8 cellular contexts compared by ENCODE assay signal in genomic region chr2:196259507-196260481, GRCh38.
DNase-seq lines count a peak whose midpoint lies in the region; ATAC-seq and TF ChIP-seq lines count a peak whose summit lies in the region.

No MANE protein-coding gene starts in this region.

- H3K4me2 ChIP-seq in fibroblast of lung (ENCODE audit: extremely low read depth, insufficient read depth, low read length), result peak overlapping the region; percentile 17

- ATAC-seq in activated CD8-positive, alpha-beta memory T cell treated with anti-CD3 and anti-CD28 coated beads, Interleukin-2, amount 10 ng/mL, durations not matched to agents 7 days and 5 days, result peak; percentile 52
- ATAC-seq in stimulated activated naive CD8-positive, alpha-beta T cell treated with anti-CD3 and anti-CD28 coated beads, Interleukin-15, amount 100 ng/mL, for 72 hours, result peak; percentile 90
- no peak for ATAC-seq in heart left ventricle
- ATAC-seq in gastrocnemius medialis, result no peak
- ATAC-seq in body of pancreas, result no peak

- intact Hi-C loops in heart left ventricle (cut with DNase I) (loop anchor here in 1 of 10 donors (5.0 kb wide), 1 partner anchor 87 kb away; the partner anchor contains the start of gene STK17B), gastrocnemius medialis (cut with DNase I; ENCODE audit: low total_unique reads) (no loop called here), body of pancreas (cut with DNase I) (no loop called here)

- peak overlapping the region; percentile 57 for H2AFZ ChIP-seq in fibroblast of lung (ENCODE audit: low read length)

- peak; percentile 68 for DNase-seq in activated CD8-positive, alpha-beta memory T cell treated with anti-CD3 and anti-CD28 coated beads, Interleukin-2, amount 10 ng/mL, durations not matched to agents 7 days and 5 days
- no peak for DNase-seq in activated CD8-positive, alpha-beta memory T cell treated with anti-CD3 and anti-CD28 coated beads for 24 hours
- peak; percentile 51 to 67 for DNase-seq in activated CD4-positive, alpha-beta T cell treated with anti-CD3 and anti-CD28 coated beads for 4 hours
- peak; percentile 59 to 98 for DNase-seq in fibroblast of lung (ENCODE audit: low read depth in 2 of 2)
- DNase-seq in stimulated activated naive CD8-positive, alpha-beta T cell treated with anti-CD3 and anti-CD28 coated beads, Interleukin-15, amount 100 ng/mL, for 72 hours, result peak; percentile 45 to 67
- no peak for DNase-seq in heart left ventricle
- no peak for DNase-seq in gastrocnemius medialis
- DNase-seq in body of pancreas, result no peak

- peaks cover 2% of the 10 kb centered on the region for H3K9me3 Mint-ChIP-seq in activated CD8-positive, alpha-beta memory T cell treated with anti-CD3 and anti-CD28 coated beads, Interleukin-2, amount 10 ng/mL, durations not matched to agents 7 days and 5 days (ENCODE audit: low read depth)
- H3K9me3 Mint-ChIP-seq in stimulated activated naive CD8-positive, alpha-beta T cell treated with anti-CD3 and anti-CD28 coated beads, Interleukin-15, amount 100 ng/mL, for 72 hours, result no peaks in the 10 kb centered on the region

- peak overlapping the region; percentile 73 for H3K4me3 Mint-ChIP-seq in activated CD8-positive, alpha-beta memory T cell treated with anti-CD3 and anti-CD28 coated beads, Interleukin-2, amount 10 ng/mL, durations not matched to agents 7 days and 5 days
- peak overlapping the region; percentile 76 to 81 for H3K4me3 Mint-ChIP-seq in stimulated activated naive CD8-positive, alpha-beta T cell treated with anti-CD3 and anti-CD28 coated beads, Interleukin-15, amount 100 ng/mL, for 72 hours

- CTCF ChIA-PET in activated CD8-positive, alpha-beta memory T cell treated with anti-CD3 and anti-CD28 coated beads, Interleukin-2, amount 10 ng/mL, durations not matched to agents 7 days and 5 days (lab: Charles Lee), result interaction anchor here (0.8 to 4.6 kb wide), 18 partner anchors 8 to 181 kb away, joined by 3 to 33 read pairs (median 4); no protein-coding TSS in a partner anchor

- H3K36me3 ChIP-seq in fibroblast of lung (ENCODE audit: control insufficient read depth, insufficient read depth, low read length), result no peaks in the 10 kb centered on the region
- H3K36me3 ChIP-seq in heart left ventricle, result peaks cover 0 to 65% (median 6%) of the 10 kb centered on the region in 9 donors
- no peaks in the 10 kb centered on the region for H3K36me3 ChIP-seq in gastrocnemius medialis
- H3K36me3 ChIP-seq in body of pancreas (replicated peaks in 1 of 2; ENCODE audit: insufficient read depth in 1 of 2, low read depth in 2 of 2), result no peaks in the 10 kb centered on the region

- H3K4me1 Mint-ChIP-seq in activated CD8-positive, alpha-beta memory T cell treated with anti-CD3 and anti-CD28 coated beads, Interleukin-2, amount 10 ng/mL, durations not matched to agents 7 days and 5 days, result peaks cover 72% of the 10 kb centered on the region
- H3K4me1 Mint-ChIP-seq in stimulated activated naive CD8-positive, alpha-beta T cell treated with anti-CD3 and anti-CD28 coated beads, Interleukin-15, amount 100 ng/mL, for 72 hours, result peaks cover 58% of the 10 kb centered on the region

- H3K9me3 ChIP-seq in fibroblast of lung (ENCODE audit: control insufficient read depth, insufficient read depth, low read depth, low read length) (no peaks in the 10 kb centered on the region), heart left ventricle (no peaks in the 10 kb centered on the region), gastrocnemius medialis (no peaks in the 10 kb centered on the region), body of pancreas (no peaks in the 10 kb centered on the region)

- H4K20me1 ChIP-seq in fibroblast of lung (ENCODE audit: control insufficient read depth, extremely low read depth, insufficient read depth, low read length), result no peaks in the 10 kb centered on the region

- H3K36me3 Mint-ChIP-seq in activated CD8-positive, alpha-beta memory T cell treated with anti-CD3 and anti-CD28 coated beads, Interleukin-2, amount 10 ng/mL, durations not matched to agents 7 days and 5 days, result peaks cover 8% of the 10 kb centered on the region

- H3K9ac ChIP-seq in fibroblast of lung (ENCODE audit: insufficient read depth, low read length), result no peak overlapping the region

- H3K27me3 ChIP-seq in fibroblast of lung (ENCODE audit: control insufficient read depth, insufficient read depth, low read length), result no peaks in the 10 kb centered on the region
- no peaks in the 10 kb centered on the region for H3K27me3 ChIP-seq in heart left ventricle
- H3K27me3 ChIP-seq in gastrocnemius medialis, result no peaks in the 10 kb centered on the region
- H3K27me3 ChIP-seq in body of pancreas, result no peaks in the 10 kb centered on the region

- TF ChIP-seq CTCF in fibroblast of lung (conservative IDR thresholded peaks at IDR 0.05 in 1 of 2, IDR thresholded peaks at IDR 0.05 in 1 of 2; ENCODE audit: low read depth in 1 of 2, low read length in 2 of 2), result no peak
- TF ChIP-seq CTCF in heart left ventricle (IDR thresholded peaks at IDR 0.05), result no peak
- TF ChIP-seq CTCF in gastrocnemius medialis (IDR thresholded peaks at IDR 0.05 in 4 of 5, conservative IDR thresholded peaks at IDR 0.05 in 1 of 5), result no peak
- TF ChIP-seq CTCF in body of pancreas (IDR thresholded peaks at IDR 0.05), result no peak

- in situ Hi-C loops in gastrocnemius medialis (cut with MboI; ENCODE audit: low sequenced_read_pairs in 4 of 4), result no loop called here

- H3K27ac Mint-ChIP-seq in activated CD8-positive, alpha-beta memory T cell treated with anti-CD3 and anti-CD28 coated beads, Interleukin-2, amount 10 ng/mL, durations not matched to agents 7 days and 5 days, result peak overlapping the region; percentile 93
- peak overlapping the region; percentile 96 to 97 for H3K27ac Mint-ChIP-seq in stimulated activated naive CD8-positive, alpha-beta T cell treated with anti-CD3 and anti-CD28 coated beads, Interleukin-15, amount 100 ng/mL, for 72 hours

- H3K27ac ChIP-seq in fibroblast of lung (ENCODE audit: insufficient read depth, low read length) (no peak overlapping the region), heart left ventricle (peak overlapping the region in 1 of 12 donors; percentile 58), gastrocnemius medialis (no peak overlapping the region), body of pancreas (no peak overlapping the region)

- TF ChIP-seq POLR2A in heart left ventricle (IDR thresholded peaks at IDR 0.05) (no peak), gastrocnemius medialis (IDR thresholded peaks at IDR 0.05) (no peak), body of pancreas (IDR thresholded peaks at IDR 0.05) (no peak)

- no peaks in the 10 kb centered on the region for H3K27me3 Mint-ChIP-seq in activated CD8-positive, alpha-beta memory T cell treated with anti-CD3 and anti-CD28 coated beads, Interleukin-2, amount 10 ng/mL, durations not matched to agents 7 days and 5 days
- H3K27me3 Mint-ChIP-seq in stimulated activated naive CD8-positive, alpha-beta T cell treated with anti-CD3 and anti-CD28 coated beads, Interleukin-15, amount 100 ng/mL, for 72 hours, result no peaks in the 10 kb centered on the region

- H3K79me2 ChIP-seq in fibroblast of lung (ENCODE audit: control insufficient read depth, insufficient read depth, low read length), result no peaks in the 10 kb centered on the region

- WGBS in heart left ventricle, 4 donors, result 69 to 77% (median 73%) methylated on average over 7 of the region's 7 CpGs
- WGBS in body of pancreas, 2 donors, result 49 to 67% methylated on average over 7 of the region's 7 CpGs

- H3K4me1 ChIP-seq in fibroblast of lung (ENCODE audit: control insufficient read depth, extremely low read depth, insufficient read depth, low read length), result no peaks in the 10 kb centered on the region
- H3K4me1 ChIP-seq in heart left ventricle, result peaks cover 0 to 45% (median 0%) of the 10 kb centered on the region in 12 donors
- H3K4me1 ChIP-seq in gastrocnemius medialis, result no peaks in the 10 kb centered on the region
- no peaks in the 10 kb centered on the region for H3K4me1 ChIP-seq in body of pancreas

- H3K4me3 ChIP-seq in fibroblast of lung (replicated peaks in 1 of 4; ENCODE audit: control extremely low read depth in 1 of 4, insufficient read depth in 1 of 4, low read depth in 3 of 4, low read length in 4 of 4) (no peak overlapping the region), heart left ventricle (no peak overlapping the region), gastrocnemius medialis (no peak overlapping the region), body of pancreas (no peak overlapping the region)

Comparison
In these comparisons a context has a peak if more than half of its experiments do, and no peak if none do; other contexts are left out.
1. DNase-seq: peak in activated CD8-positive, alpha-beta memory T cell treated with anti-CD3 and anti-CD28 coated beads, Interleukin-2, amount 10 ng/mL, durations not matched to agents 7 days and 5 days (single experiment), activated CD4-positive, alpha-beta T cell treated with anti-CD3 and anti-CD28 coated beads for 4 hours (2 of 2), fibroblast of lung (2 of 2) and stimulated activated naive CD8-positive, alpha-beta T cell treated with anti-CD3 and anti-CD28 coated beads, Interleukin-15, amount 100 ng/mL, for 72 hours (2 of 2); none in activated CD8-positive, alpha-beta memory T cell treated with anti-CD3 and anti-CD28 coated beads for 24 hours (single experiment), heart left ventricle (0 of 5), gastrocnemius medialis (0 of 2) and body of pancreas (0 of 4).
2. ATAC-seq: peak in activated CD8-positive, alpha-beta memory T cell treated with anti-CD3 and anti-CD28 coated beads, Interleukin-2, amount 10 ng/mL, durations not matched to agents 7 days and 5 days (single experiment) and stimulated activated naive CD8-positive, alpha-beta T cell treated with anti-CD3 and anti-CD28 coated beads, Interleukin-15, amount 100 ng/mL, for 72 hours (single experiment); none in heart left ventricle (0 of 4), gastrocnemius medialis (0 of 2) and body of pancreas (single experiment).